1 cellular context compared by ENCODE assay signal in genomic region chr1:197902131-197902453, GRCh38.
TF ChIP-seq lines count a peak whose summit lies in the region.

No MANE protein-coding gene starts in this region.

TF ChIP-seq in H1, 55 proteins besides CTCF, POLR2A, EP300 and RAD21 (continued from another document):
- TF ChIP-seq CHD7 (IDR thresholded peaks at IDR 0.05; ENCODE audit: insufficient replicate concordance, low read length): no peak
